Comparison of ENCODE assay signal across 8 cellular contexts in genomic region chr12:120438495-120439198, GRCh38. TPM values are rescaled to one million over a fixed set of nuclear protein-coding genes. Genes with fewer than 3 reads are reported as not detected.
DNase-seq lines count a peak whose midpoint lies in the region; ATAC-seq lines count a peak whose summit lies in the region.

No MANE protein-coding gene starts in this region.

- no peaks in the 10 kb centered on the region for H3K9me3 Mint-ChIP-seq in activated T-cell treated with anti-CD3 and anti-CD28 coated beads, Interleukin-2, amount 50 U/mL, for 4 hours
- H3K9me3 Mint-ChIP-seq in activated T-helper 17 cell treated with anti-CD3 and anti-CD28 coated beads, Interleukin-2, amount 50 U/mL, for 72 hours = no peaks in the 10 kb centered on the region
- H3K9me3 Mint-ChIP-seq in immature natural killer cell = no peaks in the 10 kb centered on the region

- H3K27me3 ChIP-seq in subcutaneous abdominal adipose tissue (ENCODE audit: control insufficient read depth in 5 of 5, insufficient read depth in 4 of 5, low read length in 5 of 5) = no peaks in the 10 kb centered on the region

- H3K4me1 Mint-ChIP-seq in activated T-cell treated with anti-CD3 and anti-CD28 coated beads, Interleukin-2, amount 50 U/mL, for 4 hours (ENCODE audit: low read depth) = peaks cover 24% of the 10 kb centered on the region
- H3K4me1 Mint-ChIP-seq in activated T-helper 17 cell treated with anti-CD3 and anti-CD28 coated beads, Interleukin-2, amount 50 U/mL, for 72 hours = no peaks in the 10 kb centered on the region
- H3K4me1 Mint-ChIP-seq in immature natural killer cell = peaks cover 29 to 33% of the 10 kb centered on the region in 2 donors

- H3K36me3 ChIP-seq in subcutaneous abdominal adipose tissue (ENCODE audit: control insufficient read depth in 5 of 5, insufficient read depth in 5 of 5, low read length in 5 of 5) = peaks cover 4 to 30% (median 22%) of the 10 kb centered on the region in 5 donors

- peak overlapping the region; percentile 80 for H3K27ac ChIP-seq in subcutaneous abdominal adipose tissue (ENCODE audit: low read depth, low read length)

- H3K36me3 Mint-ChIP-seq in activated T-cell treated with anti-CD3 and anti-CD28 coated beads, Interleukin-2, amount 50 U/mL, for 4 hours (ENCODE audit: insufficient read depth) = peaks cover 5% of the 10 kb centered on the region
- H3K36me3 Mint-ChIP-seq in activated T-helper 17 cell treated with anti-CD3 and anti-CD28 coated beads, Interleukin-2, amount 50 U/mL, for 72 hours (ENCODE audit: low read depth) = peaks cover 56% of the 10 kb centered on the region
- H3K36me3 Mint-ChIP-seq in immature natural killer cell = peaks cover 0 to 3% (median 0%) of the 10 kb centered on the region in 3 donors

- ATAC-seq in activated T-cell treated with anti-CD3 and anti-CD28 coated beads, Interleukin-2, amount 50 U/mL, for 4 hours = no peak
- ATAC-seq in activated T-helper 17 cell treated with anti-CD3 and anti-CD28 coated beads, Interleukin-2, amount 50 U/mL, for 72 hours (replicated peaks) = peak; percentile 0

- H3K4me3 Mint-ChIP-seq in activated T-cell treated with anti-CD3 and anti-CD28 coated beads, Interleukin-2, amount 50 U/mL, for 4 hours = peak overlapping the region; percentile 96
- H3K4me3 Mint-ChIP-seq in activated T-helper 17 cell treated with anti-CD3 and anti-CD28 coated beads, Interleukin-2, amount 50 U/mL, for 72 hours = peak overlapping the region; percentile 99
- H3K4me3 Mint-ChIP-seq in immature natural killer cell = peak overlapping the region; percentile 90 to 94 (median 93)

- H3K4me1 ChIP-seq in subcutaneous abdominal adipose tissue (ENCODE audit: control insufficient read depth in 5 of 5, insufficient read depth in 5 of 5, low read length in 5 of 5) = peaks cover 2 to 23% (median 20%) of the 10 kb centered on the region in 5 donors

- no peaks in the 10 kb centered on the region for H3K9me3 ChIP-seq in subcutaneous abdominal adipose tissue (ENCODE audit: control insufficient read depth in 5 of 5, low read length in 5 of 5)

- H3K27me3 Mint-ChIP-seq in activated T-cell treated with anti-CD3 and anti-CD28 coated beads, Interleukin-2, amount 50 U/mL, for 4 hours (ENCODE audit: low read depth) = peaks cover 3% of the 10 kb centered on the region
- no peaks in the 10 kb centered on the region for H3K27me3 Mint-ChIP-seq in activated T-helper 17 cell treated with anti-CD3 and anti-CD28 coated beads, Interleukin-2, amount 50 U/mL, for 72 hours
- peaks cover 3 to 10% (median 9%) of the 10 kb centered on the region in 3 donors for H3K27me3 Mint-ChIP-seq in immature natural killer cell (ENCODE audit: low read depth in 3 of 3)

- H3K4me3 ChIP-seq in subcutaneous abdominal adipose tissue (ENCODE audit: low read depth in 1 of 5, low read length in 5 of 5) = peak overlapping the region; percentile 71 to 96 (median 85)

- H3K27ac Mint-ChIP-seq in activated T-helper 17 cell treated with anti-CD3 and anti-CD28 coated beads, Interleukin-2, amount 50 U/mL, for 72 hours = peak overlapping the region; percentile 92
- peak overlapping the region; percentile 91 to 98 (median 94) for H3K27ac Mint-ChIP-seq in immature natural killer cell

- peak overlapping the region; percentile 1 to 90 (median 81) for H3K9ac ChIP-seq in subcutaneous abdominal adipose tissue (ENCODE audit: low read length in 5 of 5)

- no peak for DNase-seq in activated T-cell treated with anti-CD3 and anti-CD28 coated beads, Interleukin-2, amount 50 U/mL, for 4 hours
- no peak for DNase-seq in activated T-cell treated with anti-CD3 and anti-CD28 coated beads, Interleukin-2, amount 50 U/mL, for 48 hours
- DNase-seq in immature natural killer cell (no peak), SK-N-DZ (ENCODE audit: low spot score) (no peak), medulla oblongata (ENCODE audit: extremely low spot score) (no peak)
- no peak for DNase-seq in activated effector memory CD4-positive, alpha-beta T cell treated with anti-CD3 and anti-CD28 coated beads, Interleukin-2, amount 50 U/mL, for 16 hours

RNA-seq across cellular contexts. Expression of gene COX6A1, which starts 0.7 kb away (rescaled TPM):
- 100 to 1,000 TPM; 495 to 510 (median 508) TPM for total RNA-seq in activated T-cell treated with anti-CD3 and anti-CD28 coated beads, Interleukin-2, amount 50 U/mL, for 4 hours
- 100 to 1,000 TPM; 291 to 437 TPM for total RNA-seq in activated T-helper 17 cell treated with anti-CD3 and anti-CD28 coated beads, Interleukin-2, amount 50 U/mL, for 72 hours
- 1,000 to 10,000 TPM in 2 of 3 donors, 100 to 1,000 TPM in 1; 859 to 1,309 (median 1,192) TPM for polyA plus RNA-seq in immature natural killer cell
- polyA plus RNA-seq in SK-N-DZ (2014; cell fraction: cytosol; rRNA removed) = 999 and 1,038 TPM in 2 replicates
- polyA plus RNA-seq in SK-N-DZ (2014; cell fraction: nucleus; rRNA removed) = 1,535 and 1,833 TPM in 2 replicates

RNA-seq across cellular contexts. Expression of gene TRIAP1, which starts 7.5 kb away (rescaled TPM):
- total RNA-seq in activated T-cell treated with anti-CD3 and anti-CD28 coated beads, Interleukin-2, amount 50 U/mL, for 4 hours = 10 to 100 TPM; 60.7 to 68.9 (median 66.4) TPM
- 10 to 100 TPM; 31.8 to 58.6 TPM for total RNA-seq in activated T-helper 17 cell treated with anti-CD3 and anti-CD28 coated beads, Interleukin-2, amount 50 U/mL, for 72 hours
- 10 to 100 TPM; 66.4 to 76.8 (median 69.2) TPM for polyA plus RNA-seq in immature natural killer cell
- 42.8 and 57.2 TPM in 2 replicates for polyA plus RNA-seq in SK-N-DZ (2014; cell fraction: cytosol; rRNA removed)
- 20.8 and 32.6 TPM in 2 replicates for polyA plus RNA-seq in SK-N-DZ (2014; cell fraction: nucleus; rRNA removed)

RNA-seq across cellular contexts. Expression of gene GATC, which starts 7.6 kb away (rescaled TPM):
- total RNA-seq in activated T-cell treated with anti-CD3 and anti-CD28 coated beads, Interleukin-2, amount 50 U/mL, for 4 hours = 10 to 100 TPM; 47.6 to 58.0 (median 55.1) TPM
- total RNA-seq in activated T-helper 17 cell treated with anti-CD3 and anti-CD28 coated beads, Interleukin-2, amount 50 U/mL, for 72 hours = 10 to 100 TPM; 33.2 to 41.3 TPM
- polyA plus RNA-seq in immature natural killer cell = 10 to 100 TPM in 2 of 3 donors, 1 to 10 TPM in 1; 8.3 to 26.7 (median 23.3) TPM
- polyA plus RNA-seq in SK-N-DZ (2014; cell fraction: cytosol; rRNA removed) = 33.7 and 37.8 TPM in 2 replicates
- polyA plus RNA-seq in SK-N-DZ (2014; cell fraction: nucleus; rRNA removed) = 45.4 and 54.2 TPM in 2 replicates

RNA-seq across cellular contexts. Expression of gene SRSF9, which starts 30.9 kb away (rescaled TPM):
- total RNA-seq in activated T-cell treated with anti-CD3 and anti-CD28 coated beads, Interleukin-2, amount 50 U/mL, for 4 hours = 100 to 1,000 TPM; 259 to 288 (median 272) TPM
- total RNA-seq in activated T-helper 17 cell treated with anti-CD3 and anti-CD28 coated beads, Interleukin-2, amount 50 U/mL, for 72 hours = 100 to 1,000 TPM; 138 to 246 TPM
- 100 to 1,000 TPM; 221 to 292 (median 271) TPM for polyA plus RNA-seq in immature natural killer cell
- 312 and 347 TPM in 2 replicates for polyA plus RNA-seq in SK-N-DZ (2014; cell fraction: cytosol; rRNA removed)
- 306 and 335 TPM in 2 replicates for polyA plus RNA-seq in SK-N-DZ (2014; cell fraction: nucleus; rRNA removed)

RNA-seq across cellular contexts. Expression of gene DYNLL1, which starts 57.3 kb away (rescaled TPM):
- 100 to 1,000 TPM; 243 to 252 (median 248) TPM for total RNA-seq in activated T-cell treated with anti-CD3 and anti-CD28 coated beads, Interleukin-2, amount 50 U/mL, for 4 hours
- total RNA-seq in activated T-helper 17 cell treated with anti-CD3 and anti-CD28 coated beads, Interleukin-2, amount 50 U/mL, for 72 hours = 100 to 1,000 TPM in 1 of 2 donors, 10 to 100 TPM in 1; 69.2 to 197 TPM
- polyA plus RNA-seq in immature natural killer cell = 100 to 1,000 TPM; 399 to 508 (median 457) TPM
- polyA plus RNA-seq in SK-N-DZ (2014; cell fraction: cytosol; rRNA removed) = 417 and 444 TPM in 2 replicates
- polyA plus RNA-seq in SK-N-DZ (2014; cell fraction: nucleus; rRNA removed) = 305 and 330 TPM in 2 replicates
